In genomic region chr5:50445281-50445949, GRCh38 we compare ENCODE assay signal across 8 cellular contexts. TPM values are rescaled to one million over a fixed set of nuclear protein-coding genes. Genes with fewer than 3 reads are reported as not detected.
DNase-seq lines count a peak whose midpoint lies in the region; ATAC-seq, FAIRE-seq and TF ChIP-seq lines count a peak whose summit lies in the region.

No MANE protein-coding gene starts in this region.

- no peaks in the 10 kb centered on the region for H3K9me3 ChIP-seq in effector memory CD4-positive, alpha-beta T cell (ENCODE audit: control insufficient read depth, low read length)
- H3K9me3 ChIP-seq in stomach, result no peaks in the 10 kb centered on the region

- intact Hi-C loops in stomach (cut with DNase I; ENCODE audit: low total_unique reads), result no loop called here

- no peak for TF ChIP-seq EP300 in stomach (IDR thresholded peaks at IDR 0.05)

- H3K4me3 ChIP-seq in effector memory CD4-positive, alpha-beta T cell (ENCODE audit: insufficient read depth, low read depth, low read length, poor library complexity, severe bottlenecking), result no peak overlapping the region
- no peak overlapping the region for H3K4me3 ChIP-seq in stomach

- peak; percentile 81 for FAIRE-seq in HTR-8/SVneo (lab: Jason Lieb, UNC)

- H3K27me3 ChIP-seq in effector memory CD4-positive, alpha-beta T cell (replicated peaks; ENCODE audit: control insufficient read depth, insufficient read depth, low read length, poor library complexity, severe bottlenecking), result no peaks in the 10 kb centered on the region
- peaks cover 0 to 12% (median 8%) of the 10 kb centered on the region in 3 donors for H3K27me3 ChIP-seq in stomach

- no peak for TF ChIP-seq CTCF in stomach (IDR thresholded peaks at IDR 0.05)

- no peak for TF ChIP-seq POLR2A in stomach (IDR thresholded peaks at IDR 0.05)

- DNase-seq in HTR-8/SVneo (ENCODE audit: insufficient read length, low spot score), result no peak
- DNase-seq in effector memory CD4-positive, alpha-beta T cell, result peak in 1 of 3 donors; percentile 5
- DNase-seq in stomach, result no peak
- no peak for DNase-seq in SW480 (ENCODE audit: low spot score)
- no peak for DNase-seq in stimulated activated CD4-positive, alpha-beta T cell treated with anti-CD3 and anti-CD28 coated beads, Interleukin-4, amount 100 ng/mL, for 4 hours
- DNase-seq in NCI-H1417 treated with DMSO at 0.1 percent for 48 hours (lab: John Stamatoyannopoulos, UW), result no peak

- WGBS in stomach, 5 donors, result 70 to 82% (median 75%) methylated on average over 6 of the region's 6 CpGs

- H3K36me3 ChIP-seq in effector memory CD4-positive, alpha-beta T cell (ENCODE audit: control insufficient read depth, insufficient read depth, low read length), result no peaks in the 10 kb centered on the region
- H3K36me3 ChIP-seq in stomach, result no peaks in the 10 kb centered on the region

- ATAC-seq in GM18502 (IDR thresholded peaks at IDR 0.05; ENCODE audit: poor library complexity, unreplicated experiment) (peak; percentile 76), GM21576 (IDR thresholded peaks at IDR 0.05; ENCODE audit: unreplicated experiment) (peak; percentile 76)

- H3K27ac ChIP-seq in effector memory CD4-positive, alpha-beta T cell (ENCODE audit: insufficient read depth, low read length, poor library complexity, severe bottlenecking), result peak overlapping the region; percentile 56
- H3K27ac ChIP-seq in stomach, result peak overlapping the region in 1 of 5 donors; percentile 60

- H3K4me1 ChIP-seq in effector memory CD4-positive, alpha-beta T cell (ENCODE audit: control insufficient read depth, insufficient read depth, low read length, poor library complexity, severe bottlenecking), result peaks cover 24% of the 10 kb centered on the region
- peaks cover 5 to 14% (median 12%) of the 10 kb centered on the region in 4 donors for H3K4me1 ChIP-seq in stomach

RNA-seq across cellular contexts. Expression of gene EMB, which starts 4.3 kb away (rescaled TPM):
- total RNA-seq in stomach, result 10 to 100 TPM in 3 of 5 donors, 1 to 10 TPM in 1, under 1 TPM in 1; 0.58 to 24.1 (median 11.9) TPM
- 1 to 10 TPM; 1.5 to 5.2 (median 3.5) TPM for polyA plus RNA-seq in stomach
